ENCODE assay signal across 14 cellular contexts in genomic region chr17:42306385-42306667, GRCh38. TPM values are rescaled to one million over a fixed set of nuclear protein-coding genes. Genes with fewer than 3 reads are reported as not detected.
A peak's percentile ranks its signal among the peaks of the same experiment; 100 is the strongest.
DNase-seq lines count a peak whose midpoint lies in the region; ATAC-seq and TF ChIP-seq lines count a peak whose summit lies in the region.
"Had no signal": no experiment of that assay in that cellular context is flagged by ENCODE, and none has a peak within 500 bp of the region (broad histone marks: within the 10 kb centered on the region; RNA-seq: fewer than 3 reads in every experiment).

No MANE protein-coding gene starts in this region.

- no peak for DNase-seq in activated naive CD4-positive, alpha-beta T cell treated with anti-CD3 and anti-CD28 coated beads for 36 hours
- no peak for DNase-seq in activated naive CD4-positive, alpha-beta T cell treated with anti-CD3 and anti-CD28 coated beads, Interleukin-2, amount 50 U/mL, for 16 hours
- DNase-seq in activated T-helper 1 cell treated with anti-CD3 and anti-CD28 coated beads, Interleukin-12 subunit alpha, Interleukin-12 subunit beta, Interleukin-2, Interleukin-4 antibody, amounts not matched to agents 30 ng/mL and 10 ng/mL and 1 ng/mL, durations not matched to agents 14 hours and 24 hours and 36 hours (ENCODE audit: low spot score) = no peak
- DNase-seq in chondrocyte (ENCODE audit: low spot score) = no peak
- DNase-seq in stimulated activated naive B cell treated with anti-CD40 and anti-IgM and Interleukin-4, amounts not matched to agents 10 μg/mL and 1 μg/mL and 100 μg/mL, for 72 hours = no peak
- DNase-seq: DMS79 treated with DMSO at 0.1 percent for 48 hours, NCI-H1417 treated with DMSO at 0.1 percent for 48 hours, NCI-H187 treated with DMSO at 0.1 percent for 48 hours, NCI-H2227 treated with DMSO at 0.1 percent for 48 hours, NCI-H524, SHP77 treated with DMSO at 0.1 percent for 48 hours had no signal

- no peak for ATAC-seq in stimulated activated naive B cell treated with anti-CD40 and anti-IgM and Interleukin-4, amounts not matched to agents 10 μg/mL and 1 μg/mL and 100 μg/mL, for 72 hours (replicated peaks)
- ATAC-seq in GM18520 (IDR thresholded peaks at IDR 0.05; ENCODE audit: unreplicated experiment) = no peak
- no peak for ATAC-seq in GM18907 (IDR thresholded peaks at IDR 0.05; ENCODE audit: unreplicated experiment)
- ATAC-seq: HepG2 had no signal

- CTCF ChIA-PET in activated naive CD4-positive, alpha-beta T cell treated with anti-CD3 and anti-CD28 coated beads for 36 hours (lab: Charles Lee) = interaction anchor here (1.0 to 1.4 kb wide), 2 partner anchors 97 to 100 kb away, joined by 3 to 4 read pairs; no protein-coding TSS in a partner anchor

- no peaks in the 10 kb centered on the region for H3K9me3 Mint-ChIP-seq in activated naive CD4-positive, alpha-beta T cell treated with anti-CD3 and anti-CD28 coated beads for 36 hours
- no peaks in the 10 kb centered on the region for H3K9me3 Mint-ChIP-seq in activated T-helper 1 cell treated with anti-CD3 and anti-CD28 coated beads, Interleukin-12 subunit alpha, Interleukin-12 subunit beta, Interleukin-2, Interleukin-4 antibody, amounts not matched to agents 30 ng/mL and 10 ng/mL and 1 ng/mL, durations not matched to agents 14 hours and 24 hours and 36 hours
- H3K9me3 Mint-ChIP-seq in chondrocyte (ENCODE audit: low read depth) = no peaks in the 10 kb centered on the region
- no peaks in the 10 kb centered on the region for H3K9me3 Mint-ChIP-seq in stimulated activated naive B cell treated with anti-CD40 and anti-IgM and Interleukin-4, amounts not matched to agents 10 μg/mL and 1 μg/mL and 100 μg/mL, for 72 hours

- no peak overlapping the region for H3K4me3 Mint-ChIP-seq in activated naive CD4-positive, alpha-beta T cell treated with anti-CD3 and anti-CD28 coated beads for 36 hours
- H3K4me3 Mint-ChIP-seq in activated T-helper 1 cell treated with anti-CD3 and anti-CD28 coated beads, Interleukin-12 subunit alpha, Interleukin-12 subunit beta, Interleukin-2, Interleukin-4 antibody, amounts not matched to agents 30 ng/mL and 10 ng/mL and 1 ng/mL, durations not matched to agents 14 hours and 24 hours and 36 hours = no peak overlapping the region
- no peak overlapping the region for H3K4me3 Mint-ChIP-seq in chondrocyte (ENCODE audit: unreplicated experiment)
- peak overlapping the region; percentile 7 to 28 for H3K4me3 Mint-ChIP-seq in stimulated activated naive B cell treated with anti-CD40 and anti-IgM and Interleukin-4, amounts not matched to agents 10 μg/mL and 1 μg/mL and 100 μg/mL, for 72 hours

- TF ChIP-seq CTCF in chondrocyte (IDR thresholded peaks at IDR 0.05) = no peak

- H3K27ac Mint-ChIP-seq in activated naive CD4-positive, alpha-beta T cell treated with anti-CD3 and anti-CD28 coated beads for 36 hours = peak overlapping the region; percentile 78
- peak overlapping the region; percentile 78 for H3K27ac Mint-ChIP-seq in activated T-helper 1 cell treated with anti-CD3 and anti-CD28 coated beads, Interleukin-12 subunit alpha, Interleukin-12 subunit beta, Interleukin-2, Interleukin-4 antibody, amounts not matched to agents 30 ng/mL and 10 ng/mL and 1 ng/mL, durations not matched to agents 14 hours and 24 hours and 36 hours
- H3K27ac Mint-ChIP-seq in chondrocyte (ENCODE audit: unreplicated experiment) = peak overlapping the region; percentile 22
- peak overlapping the region; percentile 88 for H3K27ac Mint-ChIP-seq in stimulated activated naive B cell treated with anti-CD40 and anti-IgM and Interleukin-4, amounts not matched to agents 10 μg/mL and 1 μg/mL and 100 μg/mL, for 72 hours

- peaks cover 67% of the 10 kb centered on the region for H3K4me1 Mint-ChIP-seq in activated naive CD4-positive, alpha-beta T cell treated with anti-CD3 and anti-CD28 coated beads for 36 hours (ENCODE audit: low read depth)
- H3K4me1 Mint-ChIP-seq in activated T-helper 1 cell treated with anti-CD3 and anti-CD28 coated beads, Interleukin-12 subunit alpha, Interleukin-12 subunit beta, Interleukin-2, Interleukin-4 antibody, amounts not matched to agents 30 ng/mL and 10 ng/mL and 1 ng/mL, durations not matched to agents 14 hours and 24 hours and 36 hours (ENCODE audit: low read depth) = peaks cover 60% of the 10 kb centered on the region
- no peaks in the 10 kb centered on the region for H3K4me1 Mint-ChIP-seq in chondrocyte (ENCODE audit: low read depth)
- H3K4me1 Mint-ChIP-seq in stimulated activated naive B cell treated with anti-CD40 and anti-IgM and Interleukin-4, amounts not matched to agents 10 μg/mL and 1 μg/mL and 100 μg/mL, for 72 hours = peaks cover 63 to 69% of the 10 kb centered on the region in 2 donors

- H3K36me3 Mint-ChIP-seq in activated naive CD4-positive, alpha-beta T cell treated with anti-CD3 and anti-CD28 coated beads for 36 hours (ENCODE audit: low read depth) = peaks cover 77% of the 10 kb centered on the region
- H3K36me3 Mint-ChIP-seq in activated T-helper 1 cell treated with anti-CD3 and anti-CD28 coated beads, Interleukin-12 subunit alpha, Interleukin-12 subunit beta, Interleukin-2, Interleukin-4 antibody, amounts not matched to agents 30 ng/mL and 10 ng/mL and 1 ng/mL, durations not matched to agents 14 hours and 24 hours and 36 hours (ENCODE audit: low read depth) = peaks cover 83% of the 10 kb centered on the region
- peaks cover 35% of the 10 kb centered on the region for H3K36me3 Mint-ChIP-seq in chondrocyte (ENCODE audit: low read depth)
- peaks cover 78 to 90% of the 10 kb centered on the region in 2 donors for H3K36me3 Mint-ChIP-seq in stimulated activated naive B cell treated with anti-CD40 and anti-IgM and Interleukin-4, amounts not matched to agents 10 μg/mL and 1 μg/mL and 100 μg/mL, for 72 hours

- no peaks in the 10 kb centered on the region for H3K27me3 Mint-ChIP-seq in activated naive CD4-positive, alpha-beta T cell treated with anti-CD3 and anti-CD28 coated beads for 36 hours (ENCODE audit: low read depth)
- H3K27me3 Mint-ChIP-seq in activated T-helper 1 cell treated with anti-CD3 and anti-CD28 coated beads, Interleukin-12 subunit alpha, Interleukin-12 subunit beta, Interleukin-2, Interleukin-4 antibody, amounts not matched to agents 30 ng/mL and 10 ng/mL and 1 ng/mL, durations not matched to agents 14 hours and 24 hours and 36 hours (ENCODE audit: insufficient read depth) = no peaks in the 10 kb centered on the region
- H3K27me3 Mint-ChIP-seq in chondrocyte (ENCODE audit: low read depth) = no peaks in the 10 kb centered on the region
- H3K27me3 Mint-ChIP-seq in stimulated activated naive B cell treated with anti-CD40 and anti-IgM and Interleukin-4, amounts not matched to agents 10 μg/mL and 1 μg/mL and 100 μg/mL, for 72 hours = no peaks in the 10 kb centered on the region

- intact Hi-C loops in activated naive CD4-positive, alpha-beta T cell treated with anti-CD3 and anti-CD28 coated beads for 36 hours (cut with micrococcal nuclease) = no loop called here
- intact Hi-C loops in activated T-helper 1 cell treated with anti-CD3 and anti-CD28 coated beads, Interleukin-12 subunit alpha, Interleukin-12 subunit beta, Interleukin-2, Interleukin-4 antibody, amounts not matched to agents 30 ng/mL and 10 ng/mL and 1 ng/mL, durations not matched to agents 14 hours and 24 hours and 36 hours (cut with micrococcal nuclease) = no loop called here

RNA-seq across cellular contexts. Expression of gene STAT5A, which starts 18.0 kb away (rescaled TPM):
- 100 to 1,000 TPM; 165 to 174 TPM for total RNA-seq in activated naive CD4-positive, alpha-beta T cell treated with anti-CD3 and anti-CD28 coated beads for 36 hours
- 375 and 381 TPM in 2 replicates for total RNA-seq in activated T-helper 1 cell treated with anti-CD3 and anti-CD28 coated beads, Interleukin-12 subunit alpha, Interleukin-12 subunit beta, Interleukin-2, Interleukin-4 antibody, amounts not matched to agents 30 ng/mL and 10 ng/mL and 1 ng/mL, durations not matched to agents 14 hours and 24 hours and 36 hours
- total RNA-seq in chondrocyte = 12.2 to 17.6 TPM (median 14.3 TPM) in 3 replicates

RNA-seq across cellular contexts. Expression of gene STAT5B, which starts 30.1 kb away (rescaled TPM):
- total RNA-seq in activated naive CD4-positive, alpha-beta T cell treated with anti-CD3 and anti-CD28 coated beads for 36 hours = 100 to 1,000 TPM; 185 to 192 TPM
- 191 and 199 TPM in 2 replicates for total RNA-seq in activated T-helper 1 cell treated with anti-CD3 and anti-CD28 coated beads, Interleukin-12 subunit alpha, Interleukin-12 subunit beta, Interleukin-2, Interleukin-4 antibody, amounts not matched to agents 30 ng/mL and 10 ng/mL and 1 ng/mL, durations not matched to agents 14 hours and 24 hours and 36 hours
- 29.5 to 32.8 TPM (median 31.0 TPM) in 3 replicates for total RNA-seq in chondrocyte

Comparison
In these comparisons a context has a peak if more than half of its experiments do, and no peak if none do; other contexts are left out.
1. H3K27ac Mint-ChIP-seq: peak in every context shown above with its lines; median percentile 88 in stimulated activated naive B cell treated with anti-CD40 and anti-IgM and Interleukin-4, amounts not matched to agents 10 μg/mL and 1 μg/mL and 100 μg/mL, for 72 hours; 78 in activated naive CD4-positive, alpha-beta T cell treated with anti-CD3 and anti-CD28 coated beads for 36 hours; 78 in activated T-helper 1 cell treated with anti-CD3 and anti-CD28 coated beads, Interleukin-12 subunit alpha, Interleukin-12 subunit beta, Interleukin-2, Interleukin-4 antibody, amounts not matched to agents 30 ng/mL and 10 ng/mL and 1 ng/mL, durations not matched to agents 14 hours and 24 hours and 36 hours; 22 in chondrocyte.
2. H3K4me3 Mint-ChIP-seq: peak in stimulated activated naive B cell treated with anti-CD40 and anti-IgM and Interleukin-4, amounts not matched to agents 10 μg/mL and 1 μg/mL and 100 μg/mL, for 72 hours (2 of 2); none in activated naive CD4-positive, alpha-beta T cell treated with anti-CD3 and anti-CD28 coated beads for 36 hours (single experiment), activated T-helper 1 cell treated with anti-CD3 and anti-CD28 coated beads, Interleukin-12 subunit alpha, Interleukin-12 subunit beta, Interleukin-2, Interleukin-4 antibody, amounts not matched to agents 30 ng/mL and 10 ng/mL and 1 ng/mL, durations not matched to agents 14 hours and 24 hours and 36 hours (single experiment) and chondrocyte (single experiment).